In genomic region chr10:96512997-96513685, GRCh38 we compare ENCODE assay signal across 8 cellular contexts. TPM values are rescaled to one million over a fixed set of nuclear protein-coding genes. Genes with fewer than 3 reads are reported as not detected.
A peak's percentile ranks its signal among the peaks of the same experiment; 100 is the strongest.
DNase-seq lines count a peak whose midpoint lies in the region; ATAC-seq, FAIRE-seq and TF ChIP-seq lines count a peak whose summit lies in the region.

No MANE protein-coding gene starts in this region.

- H3K27me3 ChIP-seq in rectal smooth muscle tissue (ENCODE audit: control insufficient read depth, insufficient read depth, low read length): peaks cover 2% of the 10 kb centered on the region

- no peaks in the 10 kb centered on the region for H3K9me3 Mint-ChIP-seq in activated T-helper 2 cell treated with anti-CD3 and anti-CD28 coated beads, Interferon-gamma antibody, Interleukin-2, Interleukin-4, amounts not matched to agents 10 μg/mL and 5 μg/mL and 100 μg/mL, durations not matched to agents 14 hours and 24 hours and 36 hours
- H3K9me3 Mint-ChIP-seq in glutamatergic neuron (ENCODE audit: unreplicated experiment): peaks cover 3% of the 10 kb centered on the region

- intact Hi-C loops in activated T-helper 2 cell treated with anti-CD3 and anti-CD28 coated beads, Interferon-gamma antibody, Interleukin-2, Interleukin-4, amounts not matched to agents 10 μg/mL and 5 μg/mL and 100 μg/mL, durations not matched to agents 14 hours and 24 hours and 36 hours (cut with micrococcal nuclease): loop anchor here (1.0 to 5.0 kb wide), 2 partner anchors 74 to 138 kb away; partner anchors contain the start of gene TM9SF3
- intact Hi-C loops in posterior vena cava (cut with DNase I): loop anchor here (10.0 kb wide), 2 partner anchors 118 to 128 kb away; no protein-coding TSS in a partner anchor

- CTCF ChIA-PET in A549 (lab: Yijun Ruan, JAX): interaction anchor here (0.6 to 7.5 kb wide), 37 partner anchors 9 to 313 kb away, joined by 3 to 54 read pairs (median 4); no protein-coding TSS in a partner anchor

- H3K36me3 Mint-ChIP-seq in activated T-helper 2 cell treated with anti-CD3 and anti-CD28 coated beads, Interferon-gamma antibody, Interleukin-2, Interleukin-4, amounts not matched to agents 10 μg/mL and 5 μg/mL and 100 μg/mL, durations not matched to agents 14 hours and 24 hours and 36 hours (ENCODE audit: low read depth): no peaks in the 10 kb centered on the region
- H3K36me3 Mint-ChIP-seq in glutamatergic neuron (ENCODE audit: unreplicated experiment): no peaks in the 10 kb centered on the region

- peak overlapping the region; percentile 66 for H3K4me3 Mint-ChIP-seq in activated T-helper 2 cell treated with anti-CD3 and anti-CD28 coated beads, Interferon-gamma antibody, Interleukin-2, Interleukin-4, amounts not matched to agents 10 μg/mL and 5 μg/mL and 100 μg/mL, durations not matched to agents 14 hours and 24 hours and 36 hours (ENCODE audit: low read depth)
- H3K4me3 Mint-ChIP-seq in glutamatergic neuron (ENCODE audit: unreplicated experiment): peak overlapping the region; percentile 88

- H3K4me1 ChIP-seq in A549 (peaks cover 6% of the 10 kb centered on the region; the same call in 2 of the 3 replicates), rectal smooth muscle tissue (ENCODE audit: control insufficient read depth, insufficient read depth, low read length) (peaks cover 7% of the 10 kb centered on the region)

- peak in 1 of 2 experiments; percentile 2; a peak in 1 of 6 replicates for ATAC-seq in A549
- peak; percentile 40 for ATAC-seq in GM18868 (IDR thresholded peaks at IDR 0.05; ENCODE audit: unreplicated experiment)
- ATAC-seq in HG03432 (IDR thresholded peaks at IDR 0.05; ENCODE audit: unreplicated experiment): peak; percentile 64

- peak in 1 of 2 experiments; percentile 16 for DNase-seq in A549 (ENCODE audit: low read depth in 1 of 2, low spot score in 1 of 2)
- peak; percentile 25 for DNase-seq in activated T-helper 2 cell treated with anti-CD3 and anti-CD28 coated beads, Interferon-gamma antibody, Interleukin-2, Interleukin-4, amounts not matched to agents 10 μg/mL and 5 μg/mL and 100 μg/mL, durations not matched to agents 14 hours and 24 hours and 36 hours (ENCODE audit: low spot score)
- no peak for DNase-seq in glutamatergic neuron
- DNase-seq in putamen (ENCODE audit: low spot score): no peak
- no peak for DNase-seq in posterior vena cava (ENCODE audit: low spot score)

- H3K27ac Mint-ChIP-seq in activated T-helper 2 cell treated with anti-CD3 and anti-CD28 coated beads, Interferon-gamma antibody, Interleukin-2, Interleukin-4, amounts not matched to agents 10 μg/mL and 5 μg/mL and 100 μg/mL, durations not matched to agents 14 hours and 24 hours and 36 hours: no peak overlapping the region
- H3K27ac Mint-ChIP-seq in glutamatergic neuron (ENCODE audit: unreplicated experiment): no peak overlapping the region

- peaks cover 53% of the 10 kb centered on the region for H3K27me3 Mint-ChIP-seq in activated T-helper 2 cell treated with anti-CD3 and anti-CD28 coated beads, Interferon-gamma antibody, Interleukin-2, Interleukin-4, amounts not matched to agents 10 μg/mL and 5 μg/mL and 100 μg/mL, durations not matched to agents 14 hours and 24 hours and 36 hours (ENCODE audit: low read depth)
- peaks cover 5% of the 10 kb centered on the region for H3K27me3 Mint-ChIP-seq in glutamatergic neuron (ENCODE audit: unreplicated experiment)

- TF ChIP-seq CTCF in A549 (IDR thresholded peaks at IDR 0.05): no peak
- no peak for TF ChIP-seq CTCF in glutamatergic neuron (IDR thresholded peaks at IDR 0.05; ENCODE audit: partially characterized antibody, unreplicated experiment)

- H3K9ac ChIP-seq in rectal smooth muscle tissue (ENCODE audit: low read length): no peak overlapping the region

- no peak for FAIRE-seq in A549 (lab: Jason Lieb, UNC)

- H3K36me3 ChIP-seq in rectal smooth muscle tissue (ENCODE audit: control insufficient read depth, insufficient read depth, low read length): no peaks in the 10 kb centered on the region

- H3K27ac ChIP-seq in A549: peak overlapping the region; percentile 37 to 77; a peak in 4 of 6 replicates
- no peak overlapping the region for H3K27ac ChIP-seq in rectal smooth muscle tissue (ENCODE audit: low read depth, low read length)

- H3K4me3 ChIP-seq in A549 (peak overlapping the region; percentile 56), rectal smooth muscle tissue (ENCODE audit: low read length) (peak overlapping the region; percentile 67)

- H3K4me2 ChIP-seq in A549: peak overlapping the region; percentile 95

- no peak for TF ChIP-seq RAD21 in A549 (conservative IDR thresholded peaks at IDR 0.05 in 1 of 2, IDR thresholded peaks at IDR 0.05 in 1 of 2)

- no peaks in the 10 kb centered on the region for H3K9me3 ChIP-seq in A549

- no peak for TF ChIP-seq POLR2A in A549 (IDR thresholded peaks at IDR 0.05; ENCODE audit: low read length)

- WGBS in A549 (ENCODE audit: missing lambda C conversion rate): 16% methylated on average over 25 of the region's 54 CpGs

- TF ChIP-seq EP300 in A549 (IDR thresholded peaks at IDR 0.05): no peak

- POLR2A ChIA-PET in A549 (lab: Yijun Ruan, JAX): interaction anchor here (1.4 kb wide), 1 partner anchor 74 kb away, joined by 3 read pairs; no protein-coding TSS in a partner anchor

- H3K4me1 Mint-ChIP-seq in activated T-helper 2 cell treated with anti-CD3 and anti-CD28 coated beads, Interferon-gamma antibody, Interleukin-2, Interleukin-4, amounts not matched to agents 10 μg/mL and 5 μg/mL and 100 μg/mL, durations not matched to agents 14 hours and 24 hours and 36 hours (ENCODE audit: low read depth): peaks cover 10% of the 10 kb centered on the region
- no peaks in the 10 kb centered on the region for H3K4me1 Mint-ChIP-seq in glutamatergic neuron (ENCODE audit: low read depth, unreplicated experiment)

TF ChIP-seq in A549, 52 proteins besides CTCF, POLR2A, EP300 and RAD21:
- TF ChIP-seq CEBPB (IDR thresholded peaks at IDR 0.05) (no peak), PHF8 (IDR thresholded peaks at IDR 0.05; ENCODE audit: borderline replicate concordance, low read depth) (no peak), REST (IDR thresholded peaks at IDR 0.05) (no peak), KDM5A (IDR thresholded peaks at IDR 0.05) (no peak), NFE2L2 (conservative IDR thresholded peaks at IDR 0.05; ENCODE audit: low read length) (no peak)

RNA-seq across cellular contexts. Expression of gene TLL2, which starts 0.6 kb away (rescaled TPM):
- polyA plus RNA-seq in A549 (2011; rRNA removed) (0.08 TPM in 2 replicates), A549 (2017; fragmentation: RNase III; extraction: RNeasy Plus Mini Kit Qiagen cat#74134 plus additional on column Dnase treatment) (0.12 to 0.18 TPM (median 0.13 TPM) in 3 replicates)
- 0.08 and 0.12 TPM in 2 replicates for polyA plus RNA-seq in A549 (2012; cell fraction: cytosol; rRNA removed)
- polyA plus RNA-seq in A549 (2012; cell fraction: nucleus; rRNA removed): 0.16 and 0.17 TPM in 2 replicates
- 0.15 and 0.29 TPM in 2 replicates for polyA minus RNA-seq in A549 (2011; rRNA and poly(A)+ RNA removed)
- 0.09 TPM in 1 of 2 replicates, not detected in the other for total RNA-seq in activated T-helper 2 cell treated with anti-CD3 and anti-CD28 coated beads, Interferon-gamma antibody, Interleukin-2, Interleukin-4, amounts not matched to agents 10 μg/mL and 5 μg/mL and 100 μg/mL, durations not matched to agents 14 hours and 24 hours and 36 hours
- total RNA-seq in glutamatergic neuron (ENCODE audit: unreplicated experiment) (0.17 TPM), posterior vena cava (under 1 TPM in 1 of 2 donors, not detected in 1; 0.10 TPM)
